Comparison of ENCODE assay signal across 8 cellular contexts in the genomic region with DNA sequence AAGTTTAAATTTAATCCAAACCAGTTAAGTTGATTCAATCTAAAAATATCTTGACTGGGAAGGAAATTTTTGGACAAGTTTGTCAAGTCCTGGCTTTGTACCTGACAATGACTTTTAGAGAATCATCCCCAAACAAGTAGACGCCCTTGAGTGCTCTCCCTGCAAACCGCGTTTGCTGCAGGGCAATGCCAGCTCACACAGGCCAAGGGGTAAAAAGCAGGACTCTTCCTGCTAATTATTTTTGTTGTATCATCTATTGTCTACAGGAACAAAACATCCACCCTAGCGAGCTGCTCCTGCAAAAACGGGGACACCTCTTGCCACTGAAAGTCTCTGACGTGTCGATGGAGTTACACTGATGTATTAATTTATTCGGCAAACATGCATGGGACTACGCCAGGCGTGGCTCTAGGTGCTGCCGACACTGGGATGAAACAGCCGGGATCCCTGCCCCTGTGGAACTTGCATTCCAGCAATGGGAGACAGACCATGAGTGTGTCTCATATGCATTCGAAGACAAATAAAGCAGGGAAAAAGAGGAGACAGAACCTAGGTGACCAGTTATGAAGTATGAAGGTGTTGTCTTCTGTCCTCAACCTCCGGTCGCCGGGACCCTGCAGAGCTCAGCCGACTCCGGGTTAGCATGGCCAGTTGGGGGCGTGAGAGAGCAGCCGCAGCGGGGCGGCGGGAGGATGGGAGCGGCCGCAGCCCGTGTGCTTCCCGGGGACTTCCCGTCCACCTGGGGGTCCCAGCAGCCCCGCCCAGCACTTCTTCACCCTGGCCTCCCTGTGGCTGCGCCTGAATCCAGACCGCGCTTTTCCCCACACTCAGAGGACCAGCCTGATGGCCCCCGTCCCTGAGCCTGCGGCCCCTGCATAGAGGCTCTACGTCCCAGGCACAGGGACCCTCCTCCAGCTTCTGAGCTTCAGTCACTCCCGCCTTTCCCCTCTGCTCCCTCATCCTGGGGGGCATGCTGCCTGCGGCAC. TPM values are rescaled to one million over a fixed set of nuclear protein-coding genes. Genes with fewer than 3 reads are reported as not detected.
DNase-seq lines count a peak whose midpoint lies in the region; ATAC-seq and TF ChIP-seq lines count a peak whose summit lies in the region.
"Had no signal": no experiment of that assay in that cellular context is flagged by ENCODE, and none has a peak within 500 bp of the region (broad histone marks: within the 10 kb centered on the region; RNA-seq: fewer than 3 reads in every experiment).

No MANE protein-coding gene starts in this region.

- no peaks in the 10 kb centered on the region for H4K20me1 ChIP-seq in SK-N-SH (ENCODE audit: insufficient read depth)

- POLR2A ChIA-PET in SK-N-SH (lab: Yijun Ruan, JAX): interaction anchor here (1.9 kb wide), 1 partner anchor 11 kb away, joined by 6 read pairs; a partner anchor contains a TSS

- H3K9me2 ChIP-seq in SK-N-SH: no peaks in the 10 kb centered on the region

- H3K27me3 ChIP-seq in H7 (ENCODE audit: control insufficient read depth, insufficient read depth, low read length) (no peaks in the 10 kb centered on the region), SK-N-SH (ENCODE audit: insufficient read depth) (no peaks in the 10 kb centered on the region), mucosa of rectum (ENCODE audit: control insufficient read depth in 2 of 2, insufficient read depth in 2 of 2, low read length in 2 of 2) (no peaks in the 10 kb centered on the region)
- H3K27me3 ChIP-seq: SJSA1 had no signal

- H3K4me1 ChIP-seq in SK-N-SH (ENCODE audit: control insufficient read depth in 1 of 2, insufficient read depth in 2 of 2, low read depth in 1 of 2, low read length in 1 of 2): no peaks in the 10 kb centered on the region; a peak in 1 of 4 replicates
- H3K4me1 ChIP-seq in mucosa of rectum (ENCODE audit: control insufficient read depth in 2 of 2, insufficient read depth in 2 of 2, low read length in 2 of 2): peaks cover 0 to 6% of the 10 kb centered on the region in 2 donors

- TF ChIP-seq EP300 in SK-N-SH (IDR thresholded peaks at IDR 0.05; ENCODE audit: borderline replicate concordance in 1 of 2, low read depth in 1 of 2, low read length in 1 of 2): no peak

- peak overlapping the region; percentile 64; the same call in 1 of the 2 replicates for H2AFZ ChIP-seq in SK-N-SH (ENCODE audit: low read depth)

- peak; percentile 59 for TF ChIP-seq RAD21 in SK-N-SH (IDR thresholded peaks at IDR 0.05; ENCODE audit: low read length)

- H3K27ac ChIP-seq in SK-N-SH (ENCODE audit: low read depth in 2 of 2, low read length in 1 of 2) (no peak overlapping the region), mucosa of rectum (ENCODE audit: low read depth in 2 of 2, low read length in 2 of 2) (no peak overlapping the region)
- H3K27ac ChIP-seq: SJSA1 had no signal

- no peak overlapping the region for H3K9ac ChIP-seq in SK-N-SH
- no peak overlapping the region for H3K9ac ChIP-seq in mucosa of rectum (ENCODE audit: low read depth in 1 of 2, low read length in 2 of 2)

- CTCF ChIA-PET in SK-N-SH (lab: Yijun Ruan, JAX): interaction anchor here (0.5 to 2.4 kb wide), 46 partner anchors 9 to 1596 kb away, joined by 3 to 19 read pairs (median 4); a partner anchor contains a TSS

- ATAC-seq in HG02884 (IDR thresholded peaks at IDR 0.05; ENCODE audit: unreplicated experiment): no peak
- ATAC-seq in HG03280 (IDR thresholded peaks at IDR 0.05; ENCODE audit: unreplicated experiment): no peak

- H3K36me3 ChIP-seq in H7 (replicated peaks; ENCODE audit: control insufficient read depth, insufficient read depth, low read length) (no peaks in the 10 kb centered on the region), SK-N-SH (replicated peaks in 1 of 2; ENCODE audit: control insufficient read depth in 1 of 2, insufficient read depth in 2 of 2, low read length in 1 of 2) (no peaks in the 10 kb centered on the region), mucosa of rectum (ENCODE audit: control insufficient read depth in 2 of 2, insufficient read depth in 2 of 2, low read length in 2 of 2) (no peaks in the 10 kb centered on the region)
- H3K36me3 ChIP-seq: SJSA1 had no signal

- DNase-seq in H7 (peak; percentile 88), SK-N-SH (peak; percentile 86), epithelial cell of esophagus (ENCODE audit: low read depth) (peak; percentile 34), NCI-H2107 treated with DMSO at 0.1 percent for 48 hours (lab: John Stamatoyannopoulos, UW; ENCODE audit: unreplicated experiment) (no peak)

- TF ChIP-seq CTCF in SK-N-SH (IDR thresholded peaks at IDR 0.05) (peak; percentile 72), epithelial cell of esophagus (IDR thresholded peaks at IDR 0.05; ENCODE audit: insufficient read depth, low read depth, low read length, missing control alignments) (peak; percentile 61)

- peaks cover 4% of the 10 kb centered on the region for H3F3A ChIP-seq in SK-N-SH (replicated peaks; ENCODE audit: insufficient read depth)

- H3K4me3 ChIP-seq in H7 (ENCODE audit: insufficient read depth, low read depth, low read length) (peak overlapping the region; percentile 39), SK-N-SH (ENCODE audit: low read depth in 2 of 2, low read length in 1 of 2) (peak overlapping the region; percentile 13 to 30), epithelial cell of esophagus (ENCODE audit: low read length) (peak overlapping the region; percentile 3), mucosa of rectum (ENCODE audit: low read length in 2 of 2) (peak overlapping the region; percentile 35 to 55)
- H3K4me3 ChIP-seq: SJSA1 had no signal

- H3K4me2 ChIP-seq in SK-N-SH: 0 out of 2 replicates have a peak overlapping the region, but pooled peaks have one; percentile 34

- WGBS in SK-N-SH (ENCODE audit: low lambda C conversion rate): 39% methylated on average over 35 of the region's 37 CpGs

- H3K9me3 ChIP-seq in SK-N-SH (no peaks in the 10 kb centered on the region; the same call in 1 of the 2 replicates), mucosa of rectum (ENCODE audit: control insufficient read depth in 2 of 2, low read length in 2 of 2) (no peaks in the 10 kb centered on the region)
- H3K9me3 ChIP-seq: SJSA1 had no signal

- no peaks in the 10 kb centered on the region for H3K79me2 ChIP-seq in SK-N-SH (ENCODE audit: insufficient read depth)

TF ChIP-seq in SK-N-SH, 30 proteins besides CTCF, POLR2A, EP300 and RAD21:
- peak; percentile 55 for TF ChIP-seq SMC3 (IDR thresholded peaks at IDR 0.05; ENCODE audit: low read depth, low read length)
- TF ChIP-seq MXI1 (IDR thresholded peaks at IDR 0.05; ENCODE audit: low read depth, low read length): no peak

RNA-seq across cellular contexts. Expression of a gene that starts 11.2 kb away (rescaled TPM):
- total RNA-seq in H7 (2014; rRNA removed; shearing (Covaris generic)): 38.7 and 58.2 TPM in 2 replicates
- 385 and 459 TPM in 2 replicates for polyA plus RNA-seq in SK-N-SH (2012; rRNA removed)
- 248 and 348 TPM in 2 replicates for polyA plus RNA-seq in SK-N-SH (2012; cell fraction: cytosol; rRNA removed)
- 418 and 472 TPM in 2 replicates for polyA plus RNA-seq in SK-N-SH (2012; cell fraction: nucleus; rRNA removed)
